13 cellular contexts compared by ENCODE assay signal in the genomic region with DNA sequence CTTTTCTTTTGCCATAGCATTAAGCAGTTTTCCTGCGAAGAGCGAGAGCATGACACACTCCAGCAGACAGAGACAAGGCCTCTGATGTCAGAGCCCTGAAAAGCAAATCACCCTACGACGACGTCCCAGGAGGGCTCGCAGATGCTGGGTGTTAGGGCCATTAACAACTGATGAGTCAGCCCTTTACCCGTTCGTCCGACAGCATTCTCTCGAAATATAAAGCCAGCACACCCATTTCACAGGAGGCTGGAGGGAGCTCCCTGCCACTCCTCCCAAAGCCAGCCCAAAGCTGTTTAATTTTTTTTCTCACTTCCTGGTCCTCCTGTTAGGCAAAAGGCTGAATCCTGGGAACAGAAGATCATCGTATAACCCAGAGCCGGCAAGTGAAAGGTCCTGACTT.
A peak's percentile ranks its signal among the peaks of the same experiment; 100 is the strongest.
DNase-seq lines count a peak whose midpoint lies in the region; ATAC-seq, FAIRE-seq and TF ChIP-seq lines count a peak whose summit lies in the region.
"Had no signal": no experiment of that assay in that cellular context is flagged by ENCODE, and none has a peak within 500 bp of the region (broad histone marks: within the 10 kb centered on the region; RNA-seq: fewer than 3 reads in every experiment).

No MANE protein-coding gene starts in this region.

- H2BK12ac ChIP-seq in neuronal stem cell (ENCODE audit: low read length), result no peak overlapping the region

- peak overlapping the region; percentile 48 to 77 for H3K27ac ChIP-seq in esophagus (ENCODE audit: low read depth in 2 of 2, low read length in 1 of 2)
- no peak overlapping the region for H3K27ac ChIP-seq in neuronal stem cell (replicated peaks; ENCODE audit: low read length)
- peak overlapping the region in 1 of 4 donors; percentile 62 for H3K27ac ChIP-seq in pancreas
- H3K27ac ChIP-seq: KMS-11 had no signal

- no peak overlapping the region for H2BK5ac ChIP-seq in neuronal stem cell (ENCODE audit: low read length)

- H3K9me3 ChIP-seq in BE2C (no peaks in the 10 kb centered on the region), esophagus (ENCODE audit: control insufficient read depth in 2 of 2, insufficient read depth in 1 of 2, low read depth in 1 of 2, low read length in 1 of 2) (no peaks in the 10 kb centered on the region), neuronal stem cell (replicated peaks in 1 of 2; ENCODE audit: control insufficient read depth in 2 of 2, insufficient read depth in 1 of 2, low read depth in 1 of 2, low read length in 2 of 2) (no peaks in the 10 kb centered on the region), pancreas (no peaks in the 10 kb centered on the region)
- H3K9me3 ChIP-seq: thoracic aorta had no signal

- WGBS in esophagus, 2 donors, result 67 to 75% methylated on average over 12 of the region's 12 CpGs
- no CpG with 5 or more reads among the region's 12 CpGs for WGBS in neuronal stem cell (ENCODE audit: extremely low coverage in 2 of 2, insufficient read length in 2 of 2, insufficient replicate concordance in 1 of 2), 2 donors
- 83 to 88% methylated on average over 12 of the region's 12 CpGs for WGBS in pancreas, 2 donors

- H2BK15ac ChIP-seq in neuronal stem cell (ENCODE audit: low read length), result no peak overlapping the region

- no peak for FAIRE-seq in pancreas (lab: Jason Lieb, UNC)

- H3K23ac ChIP-seq in neuronal stem cell (ENCODE audit: low read depth, low read length, poor library complexity), result no peak overlapping the region

- intact Hi-C loops in pancreas (cut with DNase I), result no loop called here

- H3K14ac ChIP-seq in neuronal stem cell (ENCODE audit: low read length), result no peak overlapping the region

- no peak overlapping the region for H4K8ac ChIP-seq in neuronal stem cell (ENCODE audit: low read depth, low read length)

- H3K4me3 ChIP-seq in BE2C (ENCODE audit: low read depth, low read length) (no peak overlapping the region), NB4 (ENCODE audit: low read depth, low read length) (peak overlapping the region; percentile 23), esophagus (ENCODE audit: low read depth in 1 of 2, low read length in 2 of 2) (no peak overlapping the region), neuronal stem cell (ENCODE audit: low read length in 2 of 2) (no peak overlapping the region), pancreas (no peak overlapping the region)
- H3K4me3 ChIP-seq: thoracic aorta had no signal

- no peak overlapping the region for H2BK120ac ChIP-seq in neuronal stem cell (ENCODE audit: low read depth, low read length)

- DNase-seq in BE2C (peak; percentile 61), NB4 (ENCODE audit: low read depth) (peak; percentile 93), neuronal stem cell (ENCODE audit: low spot score) (no peak), ecto neural progenitor cell (ENCODE audit: low spot score) (no peak), NCI-H82 treated with DMSO at 0.1 percent for 48 hours (lab: John Stamatoyannopoulos, UW; ENCODE audit: unreplicated experiment) (no peak), pancreas (no peak)
- DNase-seq: activated effector memory CD4-positive, alpha-beta T cell treated with Interleukin-2 at 50 U/mL for 16 hours; DMS 273 treated with DMSO at 0.1 percent for 48 hours; effector CD8-positive, alpha-beta T cell had no signal

- H2AFZ ChIP-seq in neuronal stem cell (ENCODE audit: low read length), result no peak overlapping the region

- H3K18ac ChIP-seq in neuronal stem cell (ENCODE audit: low read length), result peak overlapping the region; percentile 44

- H3K79me1 ChIP-seq in neuronal stem cell (ENCODE audit: low read depth, low read length), result no peaks in the 10 kb centered on the region

- ATAC-seq in HG02588 (IDR thresholded peaks at IDR 0.05; ENCODE audit: unreplicated experiment), result no peak
- no peak for ATAC-seq in pancreas

- H4K91ac ChIP-seq in neuronal stem cell (ENCODE audit: low read depth, low read length, poor library complexity), result no peak overlapping the region

- no peaks in the 10 kb centered on the region for H3K27me3 ChIP-seq in BE2C
- no peaks in the 10 kb centered on the region for H3K27me3 ChIP-seq in esophagus (ENCODE audit: control insufficient read depth in 1 of 2, insufficient read depth in 2 of 2, low read length in 2 of 2)
- H3K27me3 ChIP-seq in neuronal stem cell (ENCODE audit: control insufficient read depth in 3 of 3, insufficient read depth in 3 of 3, low read depth in 1 of 3, low read length in 3 of 3), result no peaks in the 10 kb centered on the region
- H3K27me3 ChIP-seq in pancreas, result no peaks in the 10 kb centered on the region

- H3K36me3 ChIP-seq in BE2C (no peaks in the 10 kb centered on the region), esophagus (ENCODE audit: control insufficient read depth in 2 of 2, insufficient read depth in 2 of 2, low read length in 1 of 2) (no peaks in the 10 kb centered on the region), neuronal stem cell (replicated peaks in 1 of 2; ENCODE audit: control insufficient read depth in 2 of 2, insufficient read depth in 2 of 2, low read length in 2 of 2) (no peaks in the 10 kb centered on the region), pancreas (no peaks in the 10 kb centered on the region)
- H3K36me3 ChIP-seq: thoracic aorta had no signal

- H3K4me1 ChIP-seq in BE2C (peaks cover 28% of the 10 kb centered on the region), esophagus (ENCODE audit: control insufficient read depth in 2 of 2, insufficient read depth in 2 of 2, low read length in 1 of 2) (peaks cover 4 to 10% of the 10 kb centered on the region in 2 donors), neuronal stem cell (ENCODE audit: control insufficient read depth in 2 of 2, insufficient read depth in 1 of 2, low read depth in 1 of 2, low read length in 2 of 2) (peaks cover 21 to 35% of the 10 kb centered on the region in 2 donors), pancreas (no peaks in the 10 kb centered on the region)

- peak overlapping the region; percentile 56 for H2AK5ac ChIP-seq in neuronal stem cell (ENCODE audit: low read depth, low read length)

- no peak for TF ChIP-seq CTCF in BE2C (IDR thresholded peaks at IDR 0.05; ENCODE audit: low read depth, low read length)
- no peak for TF ChIP-seq CTCF in NB4 (IDR thresholded peaks at IDR 0.05; ENCODE audit: low read depth, low read length)
- no peak for TF ChIP-seq CTCF in pancreas (IDR thresholded peaks at IDR 0.05)

- TF ChIP-seq POLR2A in NB4 (IDR thresholded peaks at IDR 0.05; ENCODE audit: extremely low read depth, insufficient read length), result no peak

- H3K4ac ChIP-seq in neuronal stem cell (ENCODE audit: low read length), result no peak overlapping the region

- no peak overlapping the region for H3K9ac ChIP-seq in neuronal stem cell (ENCODE audit: low read depth, low read length, poor library complexity)
- H3K9ac ChIP-seq: KMS-11 had no signal

- no peak overlapping the region for H3K4me2 ChIP-seq in neuronal stem cell (ENCODE audit: insufficient read depth, low read length, poor library complexity, severe bottlenecking)
- H3K4me2 ChIP-seq: KMS-11 had no signal

Comparison
In these comparisons a context has a peak if more than half of its experiments do, and no peak if none do; other contexts are left out.
1. DNase-seq: peak in BE2C (single experiment) and NB4 (single experiment); none in neuronal stem cell (single experiment), ecto neural progenitor cell (single experiment), NCI-H82 treated with DMSO at 0.1 percent for 48 hours (single experiment) and pancreas (0 of 6).